Comparison of ENCODE assay signal across 17 cellular contexts in genomic region chr7:887488-887820, GRCh38. TPM values are rescaled to one million over a fixed set of nuclear protein-coding genes. Genes with fewer than 3 reads are reported as not detected.
DNase-seq lines count a peak whose midpoint lies in the region; ATAC-seq and TF ChIP-seq lines count a peak whose summit lies in the region.
"Had no signal": no experiment of that assay in that cellular context is flagged by ENCODE, and none has a peak within 500 bp of the region (broad histone marks: within the 10 kb centered on the region; RNA-seq: fewer than 3 reads in every experiment).

No MANE protein-coding gene starts in this region.

- no peak overlapping the region for H3K4me3 ChIP-seq in right lobe of liver
- H3K4me3 ChIP-seq: GM12878 had no signal

- peaks cover 18% of the 10 kb centered on the region for H3K4me1 Mint-ChIP-seq in chondrocyte (ENCODE audit: low read depth)

- no peaks in the 10 kb centered on the region for H3K27me3 Mint-ChIP-seq in chondrocyte (ENCODE audit: low read depth)
- H3K27me3 Mint-ChIP-seq: CD4-positive, CD25-positive, alpha-beta regulatory T cell had no signal

- ATAC-seq in Right ventricle myocardium inferior: no peak
- ATAC-seq in right lobe of liver: no peak
- ATAC-seq: GM12878, Panc1 had no signal

- H3K36me3 Mint-ChIP-seq in chondrocyte (ENCODE audit: low read depth): peaks cover 9% of the 10 kb centered on the region

- H3K27ac ChIP-seq in right lobe of liver (peak overlapping the region in 2 of 3 donors; percentile 60 to 78), temporal lobe (ENCODE audit: low read depth, low read length) (peak overlapping the region; percentile 67)

- H3K27ac Mint-ChIP-seq in chondrocyte (ENCODE audit: unreplicated experiment): no peak overlapping the region
- H3K27ac Mint-ChIP-seq: CD4-positive, CD25-positive, alpha-beta regulatory T cell had no signal

- H3K4me1 ChIP-seq in right lobe of liver: peaks cover 0 to 55% (median 13%) of the 10 kb centered on the region in 4 donors

- TF ChIP-seq CTCF in chondrocyte (IDR thresholded peaks at IDR 0.05): no peak
- no peak for TF ChIP-seq CTCF in right lobe of liver (IDR thresholded peaks at IDR 0.05)

- H3K9me3 ChIP-seq in right lobe of liver: no peaks in the 10 kb centered on the region

- TF ChIP-seq POLR2A in right lobe of liver (IDR thresholded peaks at IDR 0.05): no peak

- no CpG with 5 or more reads among the region's 18 CpGs for WGBS in right lobe of liver (ENCODE audit: insufficient coverage, low coverage, low lambda C conversion rate, missing lambda C conversion rate)

- no peaks in the 10 kb centered on the region for H3K9me3 Mint-ChIP-seq in chondrocyte (ENCODE audit: low read depth)
- H3K9me3 Mint-ChIP-seq: CD4-positive, CD25-positive, alpha-beta regulatory T cell had no signal

- no peaks in the 10 kb centered on the region for H3K27me3 ChIP-seq in right lobe of liver

- intact Hi-C loops in Right ventricle myocardium inferior (cut with DNase I) (loop anchor here (5.0 to 10.0 kb wide), 2 partner anchors 80 to 287 kb away; no protein-coding TSS in a partner anchor), cardiac septum (cut with DNase I) (no loop called here), right lobe of liver (cut with DNase I) (loop anchor here in 1 of 2 donors (10.0 kb wide), 1 partner anchor 563 kb away; no protein-coding TSS in a partner anchor), posterior vena cava (cut with DNase I) (no loop called here)

- H3K36me3 ChIP-seq in right lobe of liver: peaks cover 0 to 47% (median 25%) of the 10 kb centered on the region in 4 donors

- DNase-seq in Right ventricle myocardium inferior (ENCODE audit: missing footprints) (peak; percentile 60), cardiac septum (ENCODE audit: low spot score) (no peak), chondrocyte (ENCODE audit: low spot score) (peak; percentile 92), right lobe of liver (peak in 1 of 3 donors; percentile 17), posterior vena cava (ENCODE audit: low spot score) (no peak), NCI-H2081 treated with DMSO at 0.1 percent for 48 hours (lab: John Stamatoyannopoulos, UW) (no peak), UCSD-AML1 (lab: John Stamatoyannopoulos, UW; ENCODE audit: unreplicated experiment) (no peak)
- DNase-seq: CD4-positive, CD25-positive, alpha-beta regulatory T cell; DMS79; H7; NCI-H187 treated with DMSO at 0.1 percent for 48 hours; NCI-H510A; NCI-H82; SIG-M5 had no signal

- no peak overlapping the region for H3K4me3 Mint-ChIP-seq in chondrocyte (ENCODE audit: unreplicated experiment)

RNA-seq across cellular contexts. Expression of gene GET4, which starts 11.1 kb away (rescaled TPM):
- 19.1 TPM for total RNA-seq in Right ventricle myocardium inferior
- total RNA-seq in cardiac septum: 21.3 TPM
- total RNA-seq in chondrocyte: 26.8 to 34.7 TPM (median 28.0 TPM) in 3 replicates
- 10 to 100 TPM; 15.6 to 38.3 (median 28.3) TPM for total RNA-seq in right lobe of liver
- total RNA-seq in temporal lobe: 17.7 TPM
- 10 to 100 TPM; 13.2 to 16.3 TPM for total RNA-seq in posterior vena cava

RNA-seq across cellular contexts. Expression of gene SUN1, which starts 55.2 kb away (rescaled TPM):
- total RNA-seq in Right ventricle myocardium inferior (176 TPM), cardiac septum (153 TPM), chondrocyte (125 to 139 TPM (median 134 TPM) in 3 replicates), right lobe of liver (10 to 100 TPM; 33.4 to 54.0 (median 48.7) TPM), temporal lobe (97.9 TPM), posterior vena cava (100 to 1,000 TPM; 110 to 132 TPM)

Comparison
In these comparisons a context has a peak if more than half of its experiments do, and no peak if none do; other contexts are left out.
1. DNase-seq: peak in Right ventricle myocardium inferior (single experiment) and chondrocyte (single experiment); none in cardiac septum (single experiment), posterior vena cava (single experiment), NCI-H2081 treated with DMSO at 0.1 percent for 48 hours (single experiment) and UCSD-AML1 (single experiment).